ENCODE assay signal across 9 cellular contexts in the genomic region with DNA sequence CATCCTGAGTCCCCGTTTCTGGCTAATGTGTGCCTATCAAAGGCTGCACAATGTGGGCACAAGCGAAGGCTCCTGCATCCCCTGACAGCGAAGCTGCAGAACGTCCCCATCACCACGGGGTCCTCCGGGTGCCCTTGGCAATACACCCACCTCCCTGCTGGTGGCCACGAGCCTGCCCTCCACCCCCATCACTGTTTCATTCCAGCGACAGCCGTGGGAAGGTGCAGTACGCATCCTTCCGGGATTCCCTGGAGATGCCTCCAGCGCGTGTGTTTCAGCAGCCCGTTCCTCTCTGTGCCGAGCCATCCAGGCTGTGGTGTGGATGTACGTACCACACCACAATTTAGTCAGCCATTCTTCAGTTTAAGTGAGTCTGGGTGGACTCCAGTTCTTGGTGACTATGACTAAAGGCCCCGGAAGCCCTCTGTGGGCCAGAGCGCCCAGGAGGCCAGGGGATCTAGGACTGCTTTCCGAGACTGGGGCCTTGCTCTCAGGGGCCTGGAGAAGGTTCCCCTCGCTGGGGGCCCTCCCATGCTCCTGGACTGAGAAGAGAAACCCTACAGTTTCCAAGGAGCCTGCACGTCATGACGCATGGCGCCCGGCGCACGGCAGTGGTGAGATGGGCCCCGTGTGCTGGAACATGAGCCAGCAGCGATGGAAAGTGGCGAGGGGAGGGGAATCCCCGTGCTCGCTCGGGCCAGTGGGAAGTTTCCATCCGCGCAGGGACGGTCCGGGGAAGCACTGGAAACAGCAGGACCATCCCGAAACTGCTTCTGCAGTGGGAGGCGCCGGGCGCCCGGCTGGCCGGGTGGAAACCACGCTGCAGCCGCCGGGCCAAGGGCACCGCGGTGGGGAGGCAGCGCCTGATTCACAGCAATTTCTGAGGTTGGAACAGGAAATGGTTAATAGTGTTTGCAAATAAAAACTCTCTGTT. TPM values are rescaled to one million over a fixed set of nuclear protein-coding genes. Genes with fewer than 3 reads are reported as not detected.
A peak's percentile ranks its signal among the peaks of the same experiment; 100 is the strongest.
DNase-seq lines count a peak whose midpoint lies in the region; ATAC-seq and TF ChIP-seq lines count a peak whose summit lies in the region.
"Had no signal": no experiment of that assay in that cellular context is flagged by ENCODE, and none has a peak within 500 bp of the region (broad histone marks: within the 10 kb centered on the region; RNA-seq: fewer than 3 reads in every experiment).

No MANE protein-coding gene starts in this region.

- no peaks in the 10 kb centered on the region for H3K36me3 ChIP-seq in PC-9 (ENCODE audit: low read depth)

- CTCF ChIA-PET in activated CD4-positive, alpha-beta T cell treated with anti-CD3 and anti-CD28 coated beads, Interleukin-2, amount 10 ng/mL, durations not matched to agents 7 days and 5 days (lab: Charles Lee), result interaction anchor here (1.0 kb wide), 1 partner anchor 18 kb away, joined by 4 read pairs; no protein-coding TSS in a partner anchor
- CTCF ChIA-PET in PC-9 (lab: Charles Lee), result no interaction called here

- H3K9me3 ChIP-seq in PC-9 (ENCODE audit: insufficient read depth, low read depth), result no peaks in the 10 kb centered on the region

- BruUV-seq in PC-9 (replicated peaks; lab: Mats Ljungman, UMichigan), result no TSS peak

- no peaks in the 10 kb centered on the region for H3K9me2 ChIP-seq in PC-9 (ENCODE audit: insufficient read depth)

- POLR2A ChIA-PET in activated CD4-positive, alpha-beta T cell treated with anti-CD3 and anti-CD28 coated beads, Interleukin-2, amount 10 ng/mL, durations not matched to agents 7 days and 5 days (lab: Charles Lee), result no interaction called here
- POLR2A ChIA-PET in PC-9 (lab: Charles Lee; ENCODE audit: unreplicated experiment), result no interaction called here

- intact Hi-C loops in PC-9 (cut with micrococcal nuclease; ENCODE audit: unreplicated experiment), result no loop called here

- no peak overlapping the region for H3K4me3 ChIP-seq in PC-9

- H3K79me2 ChIP-seq in PC-9 (ENCODE audit: low read depth), result no peaks in the 10 kb centered on the region

- TF ChIP-seq CTCF in glutamatergic neuron (IDR thresholded peaks at IDR 0.05; ENCODE audit: partially characterized antibody, unreplicated experiment) (no peak), PC-9 (conservative IDR thresholded peaks at IDR 0.05) (no peak)

- H2AFZ ChIP-seq in PC-9, result no peak overlapping the region

- no peak overlapping the region for H3K4me2 ChIP-seq in PC-9

- H3K36me3 Mint-ChIP-seq in activated CD4-positive, alpha-beta T cell treated with anti-CD3 and anti-CD28 coated beads, Interleukin-2, amount 10 ng/mL, durations not matched to agents 7 days and 5 days (ENCODE audit: low read depth), result peaks cover 6% of the 10 kb centered on the region
- H3K36me3 Mint-ChIP-seq in glutamatergic neuron (ENCODE audit: unreplicated experiment), result peaks cover 20% of the 10 kb centered on the region

- peak; percentile 53 for DNase-seq in activated CD4-positive, alpha-beta T cell treated with anti-CD3 and anti-CD28 coated beads, Interleukin-2, amount 10 ng/mL, durations not matched to agents 7 days and 5 days
- DNase-seq in glutamatergic neuron, result peak; percentile 20
- peak; percentile 53 for DNase-seq in stimulated activated CD8-positive, alpha-beta memory T cell treated with anti-CD3 and anti-CD28 coated beads, Interleukin-4, amount 100 ng/mL, for 24 hours (ENCODE audit: low read depth)
- no peak for DNase-seq in PC-9
- no peak for DNase-seq in HCEC 1CT
- DNase-seq in NCI-H2107 treated with DMSO at 0.1 percent for 48 hours (lab: John Stamatoyannopoulos, UW; ENCODE audit: unreplicated experiment), result no peak

- H3K27me3 ChIP-seq in PC-9 (ENCODE audit: insufficient read depth, low read depth), result peaks cover 45% of the 10 kb centered on the region

- no peaks in the 10 kb centered on the region for H4K20me1 ChIP-seq in PC-9 (ENCODE audit: insufficient read depth)

- no peaks in the 10 kb centered on the region for H3K4me1 ChIP-seq in PC-9 (replicated peaks; ENCODE audit: insufficient read depth)

- peaks cover 21% of the 10 kb centered on the region for H3K27me3 Mint-ChIP-seq in activated CD4-positive, alpha-beta T cell treated with anti-CD3 and anti-CD28 coated beads, Interleukin-2, amount 10 ng/mL, durations not matched to agents 7 days and 5 days
- H3K27me3 Mint-ChIP-seq in glutamatergic neuron (ENCODE audit: unreplicated experiment), result peaks cover 11% of the 10 kb centered on the region

- H3K4me1 Mint-ChIP-seq in activated CD4-positive, alpha-beta T cell treated with anti-CD3 and anti-CD28 coated beads, Interleukin-2, amount 10 ng/mL, durations not matched to agents 7 days and 5 days, result peaks cover 69% of the 10 kb centered on the region
- peaks cover 23% of the 10 kb centered on the region for H3K4me1 Mint-ChIP-seq in glutamatergic neuron (ENCODE audit: low read depth, unreplicated experiment)

- peaks cover 15% of the 10 kb centered on the region; the same call in 1 of the 2 replicates for H3F3A ChIP-seq in PC-9 (ENCODE audit: insufficient read depth, low read depth)

- peak overlapping the region; percentile 51 for H3K27ac Mint-ChIP-seq in activated CD4-positive, alpha-beta T cell treated with anti-CD3 and anti-CD28 coated beads, Interleukin-2, amount 10 ng/mL, durations not matched to agents 7 days and 5 days
- no peak overlapping the region for H3K27ac Mint-ChIP-seq in glutamatergic neuron (ENCODE audit: unreplicated experiment)

- ATAC-seq in GM19463 (IDR thresholded peaks at IDR 0.05; ENCODE audit: unreplicated experiment) (peak; percentile 33), HG03432 (IDR thresholded peaks at IDR 0.05; ENCODE audit: unreplicated experiment) (no peak)

- H3K4me3 Mint-ChIP-seq in activated CD4-positive, alpha-beta T cell treated with anti-CD3 and anti-CD28 coated beads, Interleukin-2, amount 10 ng/mL, durations not matched to agents 7 days and 5 days, result peak overlapping the region; percentile 23
- no peak overlapping the region for H3K4me3 Mint-ChIP-seq in glutamatergic neuron (ENCODE audit: unreplicated experiment)

- peaks cover 12% of the 10 kb centered on the region for H3K9me3 Mint-ChIP-seq in activated CD4-positive, alpha-beta T cell treated with anti-CD3 and anti-CD28 coated beads, Interleukin-2, amount 10 ng/mL, durations not matched to agents 7 days and 5 days
- peaks cover 18% of the 10 kb centered on the region for H3K9me3 Mint-ChIP-seq in glutamatergic neuron (ENCODE audit: unreplicated experiment)

- no peak overlapping the region for H3K27ac ChIP-seq in PC-9

RNA-seq across cellular contexts. Expression of gene PDCD1, which starts 4.6 kb away (rescaled TPM):
- 1 to 10 TPM; 4.7 to 4.9 TPM for total RNA-seq in activated CD4-positive, alpha-beta T cell treated with anti-CD3 and anti-CD28 coated beads, Interleukin-2, amount 10 ng/mL, durations not matched to agents 7 days and 5 days
- total RNA-seq in glutamatergic neuron (ENCODE audit: unreplicated experiment), result not detected
- total RNA-seq in PC-9 (2021), result not detected in 2 replicates
- total RNA-seq: NCI-H460 had no signal

RNA-seq across cellular contexts. Expression of gene RTP5, which starts 6.2 kb away (rescaled TPM):
- not detected for total RNA-seq in activated CD4-positive, alpha-beta T cell treated with anti-CD3 and anti-CD28 coated beads, Interleukin-2, amount 10 ng/mL, durations not matched to agents 7 days and 5 days
- total RNA-seq in glutamatergic neuron (ENCODE audit: unreplicated experiment) (not detected), PC-9 (2021) (not detected in 2 replicates)
- total RNA-seq: NCI-H460 had no signal

RNA-seq across cellular contexts. Expression of gene NEU4, which starts 54.3 kb away (rescaled TPM):
- under 1 TPM in 1 of 2 experiments, not detected in 1; 0.37 TPM for total RNA-seq in activated CD4-positive, alpha-beta T cell treated with anti-CD3 and anti-CD28 coated beads, Interleukin-2, amount 10 ng/mL, durations not matched to agents 7 days and 5 days
- total RNA-seq in glutamatergic neuron (ENCODE audit: unreplicated experiment) (0.88 TPM), PC-9 (2021) (0.90 and 0.92 TPM in 2 replicates)

Comparison
In these comparisons a context has a peak if more than half of its experiments do, and no peak if none do; other contexts are left out.
1. DNase-seq: peak in activated CD4-positive, alpha-beta T cell treated with anti-CD3 and anti-CD28 coated beads, Interleukin-2, amount 10 ng/mL, durations not matched to agents 7 days and 5 days (single experiment), glutamatergic neuron (single experiment) and stimulated activated CD8-positive, alpha-beta memory T cell treated with anti-CD3 and anti-CD28 coated beads, Interleukin-4, amount 100 ng/mL, for 24 hours (single experiment); none in PC-9 (0 of 2), HCEC 1CT (single experiment) and NCI-H2107 treated with DMSO at 0.1 percent for 48 hours (single experiment).